15 cellular contexts compared by ENCODE assay signal in the genomic region with DNA sequence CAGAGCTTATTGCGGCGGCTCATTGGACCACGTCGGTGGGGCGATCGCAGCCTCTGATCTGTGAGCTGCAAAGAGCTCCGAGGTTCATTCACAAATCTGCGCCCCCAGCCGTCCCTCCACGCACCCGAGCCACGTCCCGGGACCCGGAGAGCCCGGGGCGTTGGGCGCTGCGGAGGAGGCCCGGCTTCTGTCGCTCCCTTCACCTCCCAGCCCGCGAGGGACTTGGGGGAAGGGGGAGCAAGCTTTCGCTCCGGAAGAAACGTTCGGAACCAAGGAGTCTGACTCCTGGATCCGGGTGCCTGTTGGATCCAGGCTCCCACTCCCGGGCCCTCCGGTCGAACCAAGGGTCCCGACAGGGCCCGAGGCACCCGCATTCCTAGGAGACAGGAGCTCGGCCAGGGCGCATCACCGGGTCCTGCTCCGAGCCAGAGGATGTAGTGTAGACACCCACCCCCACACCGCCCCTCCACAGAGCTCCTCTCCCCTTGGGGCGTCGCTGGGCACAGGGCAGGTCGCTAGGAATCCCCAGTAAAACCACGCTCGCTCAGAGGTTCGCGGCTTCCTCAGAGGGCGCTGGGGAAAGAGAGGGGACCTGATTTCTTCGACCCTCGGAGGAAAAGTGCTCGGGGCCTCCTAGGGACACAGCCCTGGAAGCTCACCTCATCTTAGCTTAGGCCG. TPM values are rescaled to one million over a fixed set of nuclear protein-coding genes. Genes with fewer than 3 reads are reported as not detected.
"Had no signal": no experiment of that assay in that cellular context is flagged by ENCODE, and none has a peak within 500 bp of the region (broad histone marks: within the 10 kb centered on the region; RNA-seq: fewer than 3 reads in every experiment).

No MANE protein-coding gene starts in this region.

- ATAC-seq: activated CD8-positive, alpha-beta memory T cell treated with anti-CD3 and anti-CD28 coated beads, Interleukin-2, amount 10 ng/mL, durations not matched to agents 7 days and 5 days; activated naive CD8-positive, alpha-beta T cell treated with anti-CD3 and anti-CD28 coated beads, Interleukin-2, amount 50 U/mL, for 24 hours; foreskin keratinocyte had no signal

- H3K36me3 ChIP-seq: left ventricle myocardium inferior, ovary had no signal

- FAIRE-seq: keratinocyte had no signal

- H3K4me3 ChIP-seq: left ventricle myocardium inferior, ovary had no signal

- H3K4me1 ChIP-seq: foreskin keratinocyte had no signal

- H3K27ac ChIP-seq: foreskin keratinocyte, left ventricle myocardium inferior, ovary had no signal

- DNase-seq: activated CD4-positive, alpha-beta T cell treated with anti-CD3 and anti-CD28 coated beads, Interleukin-2, amount 50 U/mL, for 4 hours; activated CD8-positive, alpha-beta memory T cell treated with anti-CD3 and anti-CD28 coated beads, Interleukin-2, amount 10 ng/mL, durations not matched to agents 7 days and 5 days; activated naive CD4-positive, alpha-beta T cell treated with anti-CD3 and anti-CD28 coated beads for 36 hours; activated naive CD8-positive, alpha-beta T cell treated with anti-CD3 and anti-CD28 coated beads, Interleukin-2, amount 50 U/mL, for 24 hours; activated T-cell treated with anti-CD3 and anti-CD28 coated beads, Interleukin-2, amount 50 U/mL, for 1 hour; effector memory CD4-positive, alpha-beta T cell; foreskin keratinocyte; left ventricle myocardium inferior; ovary; stimulated activated CD4-positive, alpha-beta T cell treated with anti-CD3 and anti-CD28 coated beads, Interleukin-12 subunit alpha, Interleukin-12 subunit beta, amount 100 ng/mL, for 4 hours; stimulated activated CD4-positive, alpha-beta T cell treated with anti-CD3 and anti-CD28 coated beads, Interleukin-2, amount 100 ng/mL, for 24 hours had no signal

- H3K9me3 ChIP-seq: left ventricle myocardium inferior, ovary had no signal

RNA-seq across cellular contexts. Expression of gene EN2, which starts 7.9 kb away (rescaled TPM):
- total RNA-seq: activated CD8-positive, alpha-beta memory T cell treated with anti-CD3 and anti-CD28 coated beads, Interleukin-2, amount 10 ng/mL, durations not matched to agents 7 days and 5 days; activated naive CD4-positive, alpha-beta T cell treated with anti-CD3 and anti-CD28 coated beads for 36 hours; activated T-helper 2 cell treated with anti-CD3 and anti-CD28 coated beads, Interferon-gamma antibody, Interleukin-2, Interleukin-4, amounts not matched to agents 10 μg/mL and 5 μg/mL and 100 μg/mL, durations not matched to agents 14 hours and 24 hours and 36 hours; aorta; foreskin keratinocyte; urinary bladder had no signal
- polyA plus RNA-seq: aorta, foreskin keratinocyte had no signal
